8 cellular contexts compared by ENCODE assay signal in the genomic region with DNA sequence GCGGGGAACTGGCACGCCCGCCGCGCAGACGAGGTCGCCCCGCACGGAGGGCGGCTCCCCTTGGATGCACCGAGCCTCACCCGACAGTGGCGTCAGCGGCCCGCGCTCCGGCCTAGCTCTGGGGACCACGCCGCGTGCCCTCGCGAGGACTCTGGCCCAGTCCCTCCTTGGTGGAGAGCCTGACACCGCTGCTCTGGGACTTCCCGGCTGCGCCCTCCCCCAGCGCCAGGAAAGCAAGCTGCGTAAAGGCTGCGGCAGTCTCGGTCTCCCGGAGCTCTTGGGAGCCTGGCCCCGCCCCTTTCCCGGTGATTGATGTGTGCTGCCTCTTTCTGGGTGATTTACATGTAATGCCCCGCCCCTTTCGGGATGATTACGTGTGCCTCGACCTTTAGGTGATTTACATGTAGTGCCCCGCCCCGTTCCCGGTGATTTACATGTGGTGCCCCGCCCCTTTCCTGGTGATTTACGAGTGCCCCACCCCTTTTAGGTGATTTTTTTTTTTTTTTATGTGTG. TPM values are rescaled to one million over a fixed set of nuclear protein-coding genes. Genes with fewer than 3 reads are reported as not detected.
DNase-seq lines count a peak whose midpoint lies in the region; ATAC-seq, FAIRE-seq and TF ChIP-seq lines count a peak whose summit lies in the region.

A gene (minus strand): TSS at position 248 of the 513 bp plus-strand sequence. CDS start 252 bp downstream, outside the sequence.

- H3K36me3 Mint-ChIP-seq in activated T-helper 2 cell treated with anti-CD3 and anti-CD28 coated beads, Interferon-gamma antibody, Interleukin-2, Interleukin-4, amounts not matched to agents 10 μg/mL and 5 μg/mL and 100 μg/mL, durations not matched to agents 14 hours and 24 hours and 36 hours (ENCODE audit: low read depth) = peaks cover 28% of the 10 kb centered on the region
- peaks cover 0 to 31% (median 5%) of the 10 kb centered on the region in 3 donors for H3K36me3 Mint-ChIP-seq in naive thymus-derived CD8-positive, alpha-beta T cell
- peaks cover 19 to 29% of the 10 kb centered on the region in 2 donors for H3K36me3 Mint-ChIP-seq in stimulated activated naive B cell treated with anti-CD40 and anti-IgM and Interleukin-4, amounts not matched to agents 10 μg/mL and 1 μg/mL and 100 μg/mL, for 72 hours

- peak within 1 kb of the TSS; percentile 92 for H3K27ac Mint-ChIP-seq in activated T-helper 2 cell treated with anti-CD3 and anti-CD28 coated beads, Interferon-gamma antibody, Interleukin-2, Interleukin-4, amounts not matched to agents 10 μg/mL and 5 μg/mL and 100 μg/mL, durations not matched to agents 14 hours and 24 hours and 36 hours
- H3K27ac Mint-ChIP-seq in naive thymus-derived CD8-positive, alpha-beta T cell = peak within 1 kb of the TSS; percentile 90 to 98 (median 96)
- peak within 1 kb of the TSS; percentile 93 for H3K27ac Mint-ChIP-seq in stimulated activated naive B cell treated with anti-CD40 and anti-IgM and Interleukin-4, amounts not matched to agents 10 μg/mL and 1 μg/mL and 100 μg/mL, for 72 hours

- H3K27me3 Mint-ChIP-seq in activated T-helper 2 cell treated with anti-CD3 and anti-CD28 coated beads, Interferon-gamma antibody, Interleukin-2, Interleukin-4, amounts not matched to agents 10 μg/mL and 5 μg/mL and 100 μg/mL, durations not matched to agents 14 hours and 24 hours and 36 hours (ENCODE audit: low read depth) = peaks cover 11% of the 10 kb centered on the region
- peaks cover 0 to 6% (median 3%) of the 10 kb centered on the region in 5 donors for H3K27me3 Mint-ChIP-seq in naive thymus-derived CD8-positive, alpha-beta T cell
- peaks cover under 1 to 3% of the 10 kb centered on the region in 2 donors for H3K27me3 Mint-ChIP-seq in stimulated activated naive B cell treated with anti-CD40 and anti-IgM and Interleukin-4, amounts not matched to agents 10 μg/mL and 1 μg/mL and 100 μg/mL, for 72 hours

- H3K4me3 Mint-ChIP-seq in activated T-helper 2 cell treated with anti-CD3 and anti-CD28 coated beads, Interferon-gamma antibody, Interleukin-2, Interleukin-4, amounts not matched to agents 10 μg/mL and 5 μg/mL and 100 μg/mL, durations not matched to agents 14 hours and 24 hours and 36 hours (ENCODE audit: low read depth) = peak within 1 kb of the TSS; percentile 83
- peak within 1 kb of the TSS; percentile 85 to 97 (median 89) for H3K4me3 Mint-ChIP-seq in naive thymus-derived CD8-positive, alpha-beta T cell
- peak within 1 kb of the TSS; percentile 81 to 85 for H3K4me3 Mint-ChIP-seq in stimulated activated naive B cell treated with anti-CD40 and anti-IgM and Interleukin-4, amounts not matched to agents 10 μg/mL and 1 μg/mL and 100 μg/mL, for 72 hours

- peak within 1 kb of the TSS; percentile 51 for H3K4me3 ChIP-seq in fibroblast of mammary gland (ENCODE audit: control insufficient read depth, low read depth, low read length)

- ATAC-seq in GM21723 (IDR thresholded peaks at IDR 0.05; ENCODE audit: unreplicated experiment) = peak; percentile 57
- peak; percentile 56 to 66 for ATAC-seq in naive thymus-derived CD8-positive, alpha-beta T cell
- peak; percentile 59 to 69 for ATAC-seq in stimulated activated naive B cell treated with anti-CD40 and anti-IgM and Interleukin-4, amounts not matched to agents 10 μg/mL and 1 μg/mL and 100 μg/mL, for 72 hours (replicated peaks)

- H3K4me1 Mint-ChIP-seq in activated T-helper 2 cell treated with anti-CD3 and anti-CD28 coated beads, Interferon-gamma antibody, Interleukin-2, Interleukin-4, amounts not matched to agents 10 μg/mL and 5 μg/mL and 100 μg/mL, durations not matched to agents 14 hours and 24 hours and 36 hours (ENCODE audit: low read depth) = peaks cover 12% of the 10 kb centered on the region
- H3K4me1 Mint-ChIP-seq in naive thymus-derived CD8-positive, alpha-beta T cell = peaks cover 19 to 35% (median 30%) of the 10 kb centered on the region in 4 donors
- peaks cover 32 to 61% of the 10 kb centered on the region in 2 donors for H3K4me1 Mint-ChIP-seq in stimulated activated naive B cell treated with anti-CD40 and anti-IgM and Interleukin-4, amounts not matched to agents 10 μg/mL and 1 μg/mL and 100 μg/mL, for 72 hours

- DNase-seq in DMS79 (lab: John Stamatoyannopoulos, UW) (peak; percentile 71), KBM-7 (peak; percentile 97), RCC 7860 (ENCODE audit: low spot score) (peak; percentile 92), fibroblast of mammary gland (ENCODE audit: low read depth) (peak; percentile 98)
- peak; percentile 95 for DNase-seq in activated T-helper 2 cell treated with anti-CD3 and anti-CD28 coated beads, Interferon-gamma antibody, Interleukin-2, Interleukin-4, amounts not matched to agents 10 μg/mL and 5 μg/mL and 100 μg/mL, durations not matched to agents 14 hours and 24 hours and 36 hours (ENCODE audit: low spot score)
- DNase-seq in naive thymus-derived CD8-positive, alpha-beta T cell = peak; percentile 83 to 96 (median 89)
- DNase-seq in stimulated activated naive B cell treated with anti-CD40 and anti-IgM and Interleukin-4, amounts not matched to agents 10 μg/mL and 1 μg/mL and 100 μg/mL, for 72 hours = peak; percentile 95

- in situ Hi-C loops in KBM-7 (cut with MboI; ENCODE audit: low pct_unique_long_range_greater_than_20kb, low sequenced_read_pairs) = no loop called here

- no peaks in the 10 kb centered on the region for H3K9me3 Mint-ChIP-seq in activated T-helper 2 cell treated with anti-CD3 and anti-CD28 coated beads, Interferon-gamma antibody, Interleukin-2, Interleukin-4, amounts not matched to agents 10 μg/mL and 5 μg/mL and 100 μg/mL, durations not matched to agents 14 hours and 24 hours and 36 hours
- H3K9me3 Mint-ChIP-seq in naive thymus-derived CD8-positive, alpha-beta T cell = peaks cover 0 to 6% (median 0%) of the 10 kb centered on the region in 9 donors
- H3K9me3 Mint-ChIP-seq in stimulated activated naive B cell treated with anti-CD40 and anti-IgM and Interleukin-4, amounts not matched to agents 10 μg/mL and 1 μg/mL and 100 μg/mL, for 72 hours = no peaks in the 10 kb centered on the region

- no peak for TF ChIP-seq CTCF in fibroblast of mammary gland (conservative IDR thresholded peaks at IDR 0.05; ENCODE audit: control insufficient read depth, insufficient read depth, low read depth, low read length)

- intact Hi-C loops in activated T-helper 2 cell treated with anti-CD3 and anti-CD28 coated beads, Interferon-gamma antibody, Interleukin-2, Interleukin-4, amounts not matched to agents 10 μg/mL and 5 μg/mL and 100 μg/mL, durations not matched to agents 14 hours and 24 hours and 36 hours (cut with micrococcal nuclease) = loop anchor here (1.0 to 10.0 kb wide), 8 partner anchors 14 to 1159 kb away; a partner anchor contains a TSS

- peak; percentile 81 for FAIRE-seq in RCC 7860 (lab: Jason Lieb, UNC)

- POLR2A ChIA-PET in naive thymus-derived CD8-positive, alpha-beta T cell (lab: Charles Lee) = interaction anchor here (0.7 to 3.8 kb wide), 5 partner anchors 10 to 348 kb away, joined by 3 to 72 read pairs (median 6); a partner anchor contains a TSS

RNA-seq across cellular contexts. Expression of the gene that starts here (rescaled TPM):
- total RNA-seq in activated T-helper 2 cell treated with anti-CD3 and anti-CD28 coated beads, Interferon-gamma antibody, Interleukin-2, Interleukin-4, amounts not matched to agents 10 μg/mL and 5 μg/mL and 100 μg/mL, durations not matched to agents 14 hours and 24 hours and 36 hours = 7.5 and 8.1 TPM in 2 replicates
- total RNA-seq in naive thymus-derived CD8-positive, alpha-beta T cell = 1 to 10 TPM; 5.2 to 5.8 TPM
- polyA plus RNA-seq in naive thymus-derived CD8-positive, alpha-beta T cell = under 1 TPM in 2 of 3 donors, not detected in 1; 0.22 to 0.36 TPM

Comparison
In these comparisons a context has a peak if more than half of its experiments do, and no peak if none do; other contexts are left out.
1. Peak in every context shown above with its lines: DNase-seq, ATAC-seq and H3K4me3 ChIP-seq.